Comparison of ENCODE assay signal across 15 cellular contexts in the genomic region with DNA sequence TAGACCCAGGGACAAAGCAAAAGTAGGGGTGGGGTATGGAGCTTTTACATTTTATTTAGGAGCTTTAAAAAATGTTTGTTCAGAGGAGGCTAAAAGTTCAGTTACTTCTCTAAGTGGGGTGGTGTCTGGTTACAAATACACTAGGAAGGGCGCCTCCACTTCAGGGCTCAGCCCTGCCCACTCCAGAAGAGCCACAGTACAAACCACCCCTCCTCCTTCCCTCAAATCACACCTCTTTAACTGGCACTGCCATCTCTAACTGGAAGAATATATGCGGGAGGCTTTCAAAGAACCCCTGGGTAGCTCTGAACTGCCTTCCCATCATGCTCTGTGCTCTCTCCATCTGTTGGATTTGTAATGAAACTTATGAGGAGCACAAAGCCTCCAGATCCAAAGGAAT.
DNase-seq lines count a peak whose midpoint lies in the region; ATAC-seq and TF ChIP-seq lines count a peak whose summit lies in the region.
"Had no signal": no experiment of that assay in that cellular context is flagged by ENCODE, and none has a peak within 500 bp of the region (broad histone marks: within the 10 kb centered on the region; RNA-seq: fewer than 3 reads in every experiment).

No MANE protein-coding gene starts in this region.

- H3K27ac ChIP-seq in left lung = no peak overlapping the region
- no peak overlapping the region for H3K27ac ChIP-seq in right atrium auricular region
- H3K27ac ChIP-seq in psoas muscle = no peak overlapping the region
- H3K27ac ChIP-seq: SJSA1 had no signal

- TF ChIP-seq CTCF in left lung (IDR thresholded peaks at IDR 0.05) = no peak
- no peak for TF ChIP-seq CTCF in right atrium auricular region (IDR thresholded peaks at IDR 0.05)
- no peak for TF ChIP-seq CTCF in psoas muscle (IDR thresholded peaks at IDR 0.05)

- H3K4me3 ChIP-seq in left lung = no peak overlapping the region
- no peak overlapping the region for H3K4me3 ChIP-seq in right atrium auricular region
- no peak overlapping the region for H3K4me3 ChIP-seq in psoas muscle
- H3K4me3 ChIP-seq: SJSA1 had no signal

- WGBS in psoas muscle, 3 donors = 85 to 90% (median 90%) methylated on average over 2 of the region's 2 CpGs

- H3K36me3 ChIP-seq in left lung (no peaks in the 10 kb centered on the region), right atrium auricular region (no peaks in the 10 kb centered on the region), psoas muscle (ENCODE audit: insufficient read depth in 1 of 2, low read depth in 1 of 2) (no peaks in the 10 kb centered on the region)
- H3K36me3 ChIP-seq: SJSA1 had no signal

- ATAC-seq in left lung (peak; percentile 97), psoas muscle (no peak), GM19351 (IDR thresholded peaks at IDR 0.05; ENCODE audit: unreplicated experiment) (no peak)

- intact Hi-C loops in left lung (cut with DNase I) = no loop called here
- intact Hi-C loops in psoas muscle (cut with DNase I) = no loop called here

- DNase-seq in NCI-H446 treated with DMSO at 0.1 percent for 48 hours (lab: John Stamatoyannopoulos, UW) = peak; percentile 90
- no peak for DNase-seq in NCI-H446 (lab: John Stamatoyannopoulos, UW)
- peak; percentile 27 for DNase-seq in NCI-H510A treated with DMSO at 0.1 percent for 48 hours (lab: John Stamatoyannopoulos, UW)
- DNase-seq in left lung = peak in 1 of 2 donors; percentile 37
- DNase-seq in right atrium auricular region (ENCODE audit: low spot score) = no peak
- DNase-seq in psoas muscle = no peak
- no peak for DNase-seq in mesenteric fat pad (ENCODE audit: low spot score)
- DNase-seq: C1 segment of cervical spinal cord, KG1, NCI-H1092 treated with DMSO at 0.1 percent for 48 hours, NCI-H2029, OCI-M1, RPMI8226 had no signal

- H3K9me3 ChIP-seq in left lung (no peaks in the 10 kb centered on the region), right atrium auricular region (peaks cover 0 to 4% of the 10 kb centered on the region in 2 donors), psoas muscle (no peaks in the 10 kb centered on the region)
- H3K9me3 ChIP-seq: SJSA1 had no signal

- H3K27me3 ChIP-seq in left lung = no peaks in the 10 kb centered on the region
- H3K27me3 ChIP-seq in right atrium auricular region = no peaks in the 10 kb centered on the region
- H3K27me3 ChIP-seq in psoas muscle (ENCODE audit: insufficient read depth in 3 of 3, low read length in 2 of 3) = no peaks in the 10 kb centered on the region
- H3K27me3 ChIP-seq: SJSA1 had no signal

- no peaks in the 10 kb centered on the region for H3K4me1 ChIP-seq in left lung
- no peaks in the 10 kb centered on the region for H3K4me1 ChIP-seq in right atrium auricular region
- H3K4me1 ChIP-seq in psoas muscle = no peaks in the 10 kb centered on the region

Comparison
In these comparisons a context has a peak if more than half of its experiments do, and no peak if none do; other contexts are left out.
1. DNase-seq: peak in NCI-H446 treated with DMSO at 0.1 percent for 48 hours (single experiment) and NCI-H510A treated with DMSO at 0.1 percent for 48 hours (single experiment); none in NCI-H446 (0 of 2), right atrium auricular region (single experiment), psoas muscle (0 of 2) and mesenteric fat pad (single experiment).